In genomic region chr1:9590201-9590600, GRCh38 we compare ENCODE assay signal across 10 cellular contexts. TPM values are rescaled to one million over a fixed set of nuclear protein-coding genes. Genes with fewer than 3 reads are reported as not detected.
DNase-seq lines count a peak whose midpoint lies in the region; ATAC-seq, FAIRE-seq and TF ChIP-seq lines count a peak whose summit lies in the region.
"Had no signal": no experiment of that assay in that cellular context is flagged by ENCODE, and none has a peak within 500 bp of the region (broad histone marks: within the 10 kb centered on the region; RNA-seq: fewer than 3 reads in every experiment).

No MANE protein-coding gene starts in this region.

- H3K27me3 ChIP-seq in HUES48 (ENCODE audit: control insufficient read depth, insufficient read depth, low read length) (no peaks in the 10 kb centered on the region), astrocyte (ENCODE audit: insufficient read depth, low read length) (no peaks in the 10 kb centered on the region)

- peak overlapping the region; percentile 85 for H3K4me2 ChIP-seq in astrocyte (ENCODE audit: low read length)

- peaks cover 7% of the 10 kb centered on the region for H3K4me1 Mint-ChIP-seq in astrocyte (ENCODE audit: low read depth, unreplicated experiment)
- H3K4me1 Mint-ChIP-seq in naive thymus-derived CD8-positive, alpha-beta T cell = peaks cover 16 to 33% (median 26%) of the 10 kb centered on the region in 4 donors

- no peaks in the 10 kb centered on the region for H3K9me3 ChIP-seq in HUES48 (ENCODE audit: control insufficient read depth, insufficient read depth, low read length)
- H3K9me3 ChIP-seq in astrocyte (ENCODE audit: insufficient read depth, low read depth, low read length) = no peaks in the 10 kb centered on the region

- H3K36me3 ChIP-seq in HUES48 (ENCODE audit: control insufficient read depth, insufficient read depth, low read length) (no peaks in the 10 kb centered on the region), astrocyte (ENCODE audit: insufficient read depth, low read length) (no peaks in the 10 kb centered on the region)

- peaks cover 62% of the 10 kb centered on the region for H3K79me2 ChIP-seq in astrocyte (ENCODE audit: insufficient read depth, low read length)

- H3K9ac ChIP-seq in HUES48 (ENCODE audit: low read depth, low read length) (no peak overlapping the region), astrocyte (ENCODE audit: low read length) (peak overlapping the region; percentile 81)

- H3K4me3 Mint-ChIP-seq in astrocyte (ENCODE audit: unreplicated experiment) = peak overlapping the region; percentile 85
- H3K4me3 Mint-ChIP-seq in naive thymus-derived CD8-positive, alpha-beta T cell = peak overlapping the region; percentile 20 to 93 (median 81)

- POLR2A ChIA-PET in naive thymus-derived CD8-positive, alpha-beta T cell (lab: Charles Lee) = interaction anchor here (0.5 to 1.0 kb wide), 5 partner anchors 35 to 472 kb away, joined by 3 to 7 read pairs (median 4); partner anchors contain the start of gene PIK3CD

- H3K27ac ChIP-seq in HUES48 (ENCODE audit: low read depth, low read length) (no peak overlapping the region), astrocyte (ENCODE audit: low read depth, low read length) (no peak overlapping the region)

- no peak for TF ChIP-seq POLR2A in erythroblast (IDR thresholded peaks at IDR 0.05; ENCODE audit: low read length)

- no peak for FAIRE-seq in astrocyte (lab: Jason Lieb, UNC)

- H3K4me1 ChIP-seq in HUES48 (ENCODE audit: control insufficient read depth, insufficient read depth, low read length) (peaks cover 23% of the 10 kb centered on the region), astrocyte (ENCODE audit: insufficient read depth, low read length) (peaks cover 20% of the 10 kb centered on the region)

- no peak for TF ChIP-seq CTCF in astrocyte (IDR thresholded peaks at IDR 0.05; ENCODE audit: insufficient read depth, low read depth, low read length)

- ATAC-seq in naive thymus-derived CD8-positive, alpha-beta T cell = no peak

- H3K36me3 Mint-ChIP-seq in astrocyte (ENCODE audit: low read depth, unreplicated experiment) = no peaks in the 10 kb centered on the region
- H3K36me3 Mint-ChIP-seq in naive thymus-derived CD8-positive, alpha-beta T cell = no peaks in the 10 kb centered on the region

- H3K4me3 ChIP-seq in HUES48 (ENCODE audit: low read depth, low read length) (peak overlapping the region; percentile 90), astrocyte (ENCODE audit: insufficient read depth, low read depth, low read length) (no peak overlapping the region)

- peaks cover 57% of the 10 kb centered on the region for H4K20me1 ChIP-seq in astrocyte (ENCODE audit: insufficient read depth, low read length)

- H3K27me3 Mint-ChIP-seq in astrocyte (ENCODE audit: low read depth, unreplicated experiment) = no peaks in the 10 kb centered on the region
- H3K27me3 Mint-ChIP-seq in naive thymus-derived CD8-positive, alpha-beta T cell = no peaks in the 10 kb centered on the region

- no peak overlapping the region for H3K27ac Mint-ChIP-seq in astrocyte (ENCODE audit: unreplicated experiment)
- H3K27ac Mint-ChIP-seq in naive thymus-derived CD8-positive, alpha-beta T cell = peak overlapping the region in 3 of 10 donors; percentile 16 to 62 (median 40)

- H3K9me3 Mint-ChIP-seq in astrocyte (ENCODE audit: unreplicated experiment) = no peaks in the 10 kb centered on the region
- no peaks in the 10 kb centered on the region for H3K9me3 Mint-ChIP-seq in naive thymus-derived CD8-positive, alpha-beta T cell

- H2AFZ ChIP-seq in astrocyte (ENCODE audit: low read depth, low read length) = no peak overlapping the region

- DNase-seq in COLO668 (lab: John Stamatoyannopoulos, UW; ENCODE audit: unreplicated experiment) = peak; percentile 54
- no peak for DNase-seq in astrocyte (ENCODE audit: low read depth)
- no peak for DNase-seq in naive thymus-derived CD8-positive, alpha-beta T cell
- no peak for DNase-seq in AG08396 (ENCODE audit: low spot score)
- no peak for DNase-seq in erythroblast (lab: John Stamatoyannopoulos, UW)
- DNase-seq in occipital lobe (lab: John Stamatoyannopoulos, UW) = no peak
- DNase-seq in NCI-H446 (lab: John Stamatoyannopoulos, UW) = no peak
- DNase-seq: hippocampal formation, NCI-H774 had no signal

RNA-seq across cellular contexts. Expression of gene TMEM201, which starts 1.5 kb away (rescaled TPM):
- total RNA-seq in astrocyte = 10.0 and 10.9 TPM in 2 replicates
- total RNA-seq in naive thymus-derived CD8-positive, alpha-beta T cell = 1 to 10 TPM; 8.8 to 9.2 TPM
- polyA plus RNA-seq in naive thymus-derived CD8-positive, alpha-beta T cell = 1 to 10 TPM in 2 of 3 donors, under 1 TPM in 1; 0.73 to 2.2 (median 1.1) TPM
- 4.7 TPM for total RNA-seq in occipital lobe

RNA-seq across cellular contexts. Expression of gene SLC25A33, which starts 50.9 kb away (rescaled TPM):
- total RNA-seq in astrocyte (6.2 and 6.7 TPM in 2 replicates), occipital lobe (13.9 TPM)
- 1 to 10 TPM; 3.2 to 4.3 TPM for total RNA-seq in naive thymus-derived CD8-positive, alpha-beta T cell
- polyA plus RNA-seq in naive thymus-derived CD8-positive, alpha-beta T cell = 10 to 100 TPM in 1 of 3 donors, 1 to 10 TPM in 2; 8.2 to 10.5 (median 9.2) TPM
